ENCODE assay signal across 15 cellular contexts in genomic region chr9:132164604-132165362, GRCh38. TPM values are rescaled to one million over a fixed set of nuclear protein-coding genes. Genes with fewer than 3 reads are reported as not detected.
DNase-seq lines count a peak whose midpoint lies in the region; ATAC-seq and TF ChIP-seq lines count a peak whose summit lies in the region.
"Had no signal": no experiment of that assay in that cellular context is flagged by ENCODE, and none has a peak within 500 bp of the region (broad histone marks: within the 10 kb centered on the region; RNA-seq: fewer than 3 reads in every experiment).

No MANE protein-coding gene starts in this region.

- H3K9me3 ChIP-seq in colonic mucosa = no peaks in the 10 kb centered on the region
- H3K9me3 ChIP-seq in iPS-20b (ENCODE audit: insufficient read depth, low read depth, low read length) = no peaks in the 10 kb centered on the region
- no peaks in the 10 kb centered on the region for H3K9me3 ChIP-seq in gastrocnemius medialis
- H3K9me3 ChIP-seq: testis had no signal

- no peaks in the 10 kb centered on the region for H3K36me3 Mint-ChIP-seq in activated CD4-positive, alpha-beta memory T cell treated with anti-CD3 and anti-CD28 coated beads for 36 hours
- H3K36me3 Mint-ChIP-seq: mesothelial cell of epicardium had no signal

- CTCF ChIA-PET in activated CD4-positive, alpha-beta memory T cell treated with anti-CD3 and anti-CD28 coated beads for 36 hours (lab: Charles Lee) = interaction anchor here (3.0 to 8.7 kb wide), 2 partner anchors 72 kb away, joined by 7 to 179 read pairs; no protein-coding TSS in a partner anchor

- DNase-seq in HT-29 (ENCODE audit: low spot score) (peak; percentile 38), colonic mucosa (peak; percentile 33), gastrocnemius medialis (peak; percentile 28 to 36), islet precursor cell (no peak), occipital lobe (lab: John Stamatoyannopoulos, UW) (no peak)
- no peak for DNase-seq in activated CD4-positive, alpha-beta memory T cell treated with anti-CD3 and anti-CD28 coated beads for 36 hours
- DNase-seq: activated CD4-positive, alpha-beta T cell treated with anti-CD3 and anti-CD28 coated beads for 1 hour; head of caudate nucleus; IMR-90; NCI-H1694 treated with DMSO at 0.1 percent for 48 hours; testis had no signal

- ATAC-seq in gastrocnemius medialis (peak in 1 of 2 donors; percentile 77), HG02763 (IDR thresholded peaks at IDR 0.05; ENCODE audit: unreplicated experiment) (no peak)
- ATAC-seq: activated T-helper 17 cell treated with anti-CD3 and anti-CD28 coated beads, Interleukin-2, amount 50 U/mL, for 72 hours had no signal

- TF ChIP-seq CTCF in colonic mucosa (IDR thresholded peaks at IDR 0.05) (no peak), gastrocnemius medialis (IDR thresholded peaks at IDR 0.05 in 4 of 5, conservative IDR thresholded peaks at IDR 0.05 in 1 of 5) (no peak)

- H3K27ac Mint-ChIP-seq in activated CD4-positive, alpha-beta memory T cell treated with anti-CD3 and anti-CD28 coated beads for 36 hours = no peak overlapping the region
- H3K27ac Mint-ChIP-seq: activated T-helper 17 cell treated with anti-CD3 and anti-CD28 coated beads, Interleukin-2, amount 50 U/mL, for 72 hours; mesothelial cell of epicardium had no signal

- POLR2A ChIA-PET in activated CD4-positive, alpha-beta memory T cell treated with anti-CD3 and anti-CD28 coated beads for 36 hours (lab: Charles Lee) = no interaction called here

- no peak overlapping the region for H3K4me3 Mint-ChIP-seq in activated CD4-positive, alpha-beta memory T cell treated with anti-CD3 and anti-CD28 coated beads for 36 hours

- no peak for TF ChIP-seq POLR2A in gastrocnemius medialis (IDR thresholded peaks at IDR 0.05)

- H3K4me1 Mint-ChIP-seq in activated CD4-positive, alpha-beta memory T cell treated with anti-CD3 and anti-CD28 coated beads for 36 hours (ENCODE audit: low read depth) = peaks cover 8% of the 10 kb centered on the region

- H3K27ac ChIP-seq in colonic mucosa (no peak overlapping the region), iPS-20b (ENCODE audit: low read length) (no peak overlapping the region), gastrocnemius medialis (no peak overlapping the region)
- H3K27ac ChIP-seq: testis had no signal

- H3K9ac ChIP-seq in colonic mucosa (ENCODE audit: low read depth in 2 of 2, low read length in 2 of 2) (no peak overlapping the region), iPS-20b (ENCODE audit: low read depth, low read length) (no peak overlapping the region)

- in situ Hi-C loops in gastrocnemius medialis (cut with MboI; ENCODE audit: low sequenced_read_pairs in 4 of 4) = no loop called here

- no peaks in the 10 kb centered on the region for H3K9me3 Mint-ChIP-seq in activated CD4-positive, alpha-beta memory T cell treated with anti-CD3 and anti-CD28 coated beads for 36 hours
- H3K9me3 Mint-ChIP-seq: activated T-helper 17 cell treated with anti-CD3 and anti-CD28 coated beads, Interleukin-2, amount 50 U/mL, for 72 hours; mesothelial cell of epicardium had no signal

- H3K4me3 ChIP-seq in colonic mucosa (no peak overlapping the region), iPS-20b (ENCODE audit: low read length) (peak overlapping the region; percentile 59; the same call in 1 of the 2 replicates), gastrocnemius medialis (peak overlapping the region in 1 of 4 donors; percentile 61)

- H3K27me3 ChIP-seq in colonic mucosa (peaks cover 51% of the 10 kb centered on the region), iPS-20b (ENCODE audit: insufficient read depth, low read length) (peaks cover 89% of the 10 kb centered on the region), gastrocnemius medialis (peaks cover 71 to 80% (median 79%) of the 10 kb centered on the region in 3 donors)
- H3K27me3 ChIP-seq: testis had no signal

- intact Hi-C loops in colonic mucosa (cut with DNase I) (loop anchor here (5.0 kb wide), 1 partner anchor 73 kb away; no protein-coding TSS in a partner anchor), gastrocnemius medialis (cut with DNase I; ENCODE audit: low total_unique reads) (no loop called here)
- intact Hi-C loops in activated CD4-positive, alpha-beta memory T cell treated with anti-CD3 and anti-CD28 coated beads for 36 hours (cut with micrococcal nuclease) = loop anchor here (5.0 kb wide), 1 partner anchor 87 kb away; the partner anchor contains the start of gene MED27

- H3K36me3 ChIP-seq in colonic mucosa (no peaks in the 10 kb centered on the region), iPS-20b (ENCODE audit: insufficient read depth, low read depth, low read length) (no peaks in the 10 kb centered on the region), gastrocnemius medialis (no peaks in the 10 kb centered on the region)

- H3K27me3 Mint-ChIP-seq in activated CD4-positive, alpha-beta memory T cell treated with anti-CD3 and anti-CD28 coated beads for 36 hours = peaks cover 54% of the 10 kb centered on the region

- H3K4me1 ChIP-seq in colonic mucosa (peaks cover 3% of the 10 kb centered on the region), iPS-20b (ENCODE audit: insufficient read depth, low read length) (peaks cover 3% of the 10 kb centered on the region; the same call in 1 of the 2 replicates), gastrocnemius medialis (peaks cover 27 to 29% of the 10 kb centered on the region in 2 donors)

RNA-seq across cellular contexts. Expression of gene NTNG2, which starts 2.9 kb away (rescaled TPM):
- total RNA-seq in HT-29 (2014; rRNA removed; shearing (Covaris generic)) = not detected in 2 replicates
- total RNA-seq in colonic mucosa (1 to 10 TPM in 1 of 2 donors, under 1 TPM in 1; 0.59 to 1.3 TPM), gastrocnemius medialis (under 1 TPM; 0.15 to 0.61 (median 0.19) TPM), occipital lobe (46.3 TPM)
- total RNA-seq in activated CD4-positive, alpha-beta memory T cell treated with anti-CD3 and anti-CD28 coated beads for 36 hours = 1 to 10 TPM in 1 of 2 experiments, under 1 TPM in 1; 0.77 to 1.4 TPM

Comparison
In these comparisons a context has a peak if more than half of its experiments do, and no peak if none do; other contexts are left out.
1. DNase-seq: peak in HT-29 (single experiment), colonic mucosa (single experiment) and gastrocnemius medialis (2 of 2); none in islet precursor cell (single experiment), occipital lobe (single experiment) and activated CD4-positive, alpha-beta memory T cell treated with anti-CD3 and anti-CD28 coated beads for 36 hours (single experiment).
2. RNA of gene NTNG2, which starts 2.9 kb away (total RNA-seq): 46.3 TPM in occipital lobe (single experiment); 0.77 to 1.4 TPM in activated CD4-positive, alpha-beta memory T cell treated with anti-CD3 and anti-CD28 coated beads for 36 hours, 0.59 to 1.3 TPM in colonic mucosa, 0.15 to 0.61 TPM in gastrocnemius medialis and not detected in HT-29; every median in the first group is over 10 times any median in the second.